31 cellular contexts compared by ENCODE assay signal in genomic region chr1:17822741-17823426, GRCh38.
"Had no signal": no experiment of that assay in that cellular context is flagged by ENCODE, and none has a peak within 500 bp of the region (broad histone marks: within the 10 kb centered on the region; RNA-seq: fewer than 3 reads in every experiment).

No MANE protein-coding gene starts in this region.

- H3K4me1 ChIP-seq: adrenal gland, body of pancreas, breast epithelium, SJCRH30 had no signal

- H3K27ac ChIP-seq: adrenal gland, body of pancreas, breast epithelium, KMS-11, RWPE1, SJCRH30, SK-N-MC, WERI-Rb-1 had no signal

- H3K4me2 ChIP-seq: KMS-11 had no signal

- H3K36me3 ChIP-seq: adrenal gland, breast epithelium, SJCRH30, WERI-Rb-1 had no signal

- DNase-seq: activated CD4-positive, alpha-beta memory T cell treated with anti-CD3 and anti-CD28 coated beads, Interleukin-2, amount 10 ng/mL, durations not matched to agents 7 days and 5 days; activated CD4-positive, alpha-beta T cell treated with anti-CD3 and anti-CD28 coated beads for 1 hour; activated CD4-positive, alpha-beta T cell treated with anti-CD3 and anti-CD28 coated beads for 48 hours; activated CD4-positive, CD25-positive, alpha-beta regulatory T cell; activated gamma-delta T cell; activated naive CD4-positive, alpha-beta T cell treated with anti-CD3 and anti-CD28 coated beads for 36 hours; activated T-cell treated with anti-CD3 and anti-CD28 coated beads, Interleukin-2, amount 50 U/mL, for 24 hours; body of pancreas; MM.1S; MV-4-11; NCI-H1092; NCI-H1436 treated with DMSO at 0.1 percent for 48 hours; NCI-H187; NCI-H2029 treated with DMSO at 0.1 percent for 48 hours; NCI-H2107; NCI-H2171; NCI-H510A; NCI-H526; NCI-H748 treated with DMSO at 0.1 percent for 48 hours; NK-92 treated with Interleukin-12 subunit alpha and Interleukin-12 subunit beta, amount 100 ng/mL, for 24 hours; PC-3; Right ventricle myocardium superior; SJCRH30; T1000; WERI-Rb-1 had no signal

- H3K9me3 ChIP-seq: adrenal gland, body of pancreas, breast epithelium, SJCRH30 had no signal

- H3K4me3 ChIP-seq: adrenal gland, body of pancreas, breast epithelium, SJCRH30, SK-N-MC had no signal

- ATAC-seq: activated naive CD4-positive, alpha-beta T cell treated with anti-CD3 and anti-CD28 coated beads, Interleukin-2, amount 50 U/mL, for 72 hours; body of pancreas; PC-3 had no signal

- H3K27me3 ChIP-seq: body of pancreas had no signal
